Comparison of ENCODE assay signal across 1 cellular context in the genomic region with DNA sequence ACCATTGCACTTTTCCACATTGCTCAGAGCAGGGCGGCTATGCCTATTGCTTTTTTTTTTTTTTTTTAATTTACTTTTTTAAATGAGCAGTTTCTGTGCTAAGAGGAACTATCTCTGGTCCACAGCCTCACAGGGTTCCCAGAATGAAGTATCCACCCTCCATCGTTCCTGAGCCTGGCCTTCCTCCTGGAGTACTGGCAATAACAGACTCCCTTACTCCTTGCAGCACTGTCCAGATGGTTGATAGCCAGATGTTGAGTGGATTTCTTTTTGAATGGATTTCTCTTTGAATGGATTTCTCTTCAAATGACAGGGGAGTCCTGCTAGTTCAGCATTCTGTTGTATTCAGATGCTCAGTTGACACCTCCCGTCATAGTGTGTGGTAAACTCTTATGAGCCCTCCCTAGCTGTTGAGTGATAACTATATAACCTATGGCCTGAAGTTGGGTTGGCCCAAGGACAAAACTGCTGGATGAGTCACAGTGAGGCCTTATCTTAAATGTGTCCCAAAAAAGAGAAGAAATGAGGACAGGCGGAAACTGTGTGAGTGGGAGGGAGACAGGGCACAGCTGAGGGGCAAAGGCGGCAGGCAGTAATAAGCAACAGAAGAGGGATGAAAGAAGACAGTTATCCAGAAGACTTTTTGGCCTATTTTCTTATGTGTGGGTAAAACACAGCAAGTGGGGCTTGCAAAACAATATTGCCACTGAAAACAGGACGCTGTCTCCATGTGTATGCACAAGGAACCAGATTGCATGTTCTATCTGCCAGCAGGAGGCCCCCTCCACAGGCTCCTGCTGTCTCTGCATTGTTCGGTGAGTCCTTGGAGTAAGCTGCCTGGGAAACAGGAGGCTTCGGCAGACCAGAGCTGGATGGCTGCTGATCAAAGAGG.
TF ChIP-seq lines count a peak whose summit lies in the region.

No MANE protein-coding gene starts in this region.

TF ChIP-seq in K562, 482 proteins besides CTCF, POLR2A, EP300 and RAD21 (continued from another document and continues in another):
- TF ChIP-seq, protein P1, sequence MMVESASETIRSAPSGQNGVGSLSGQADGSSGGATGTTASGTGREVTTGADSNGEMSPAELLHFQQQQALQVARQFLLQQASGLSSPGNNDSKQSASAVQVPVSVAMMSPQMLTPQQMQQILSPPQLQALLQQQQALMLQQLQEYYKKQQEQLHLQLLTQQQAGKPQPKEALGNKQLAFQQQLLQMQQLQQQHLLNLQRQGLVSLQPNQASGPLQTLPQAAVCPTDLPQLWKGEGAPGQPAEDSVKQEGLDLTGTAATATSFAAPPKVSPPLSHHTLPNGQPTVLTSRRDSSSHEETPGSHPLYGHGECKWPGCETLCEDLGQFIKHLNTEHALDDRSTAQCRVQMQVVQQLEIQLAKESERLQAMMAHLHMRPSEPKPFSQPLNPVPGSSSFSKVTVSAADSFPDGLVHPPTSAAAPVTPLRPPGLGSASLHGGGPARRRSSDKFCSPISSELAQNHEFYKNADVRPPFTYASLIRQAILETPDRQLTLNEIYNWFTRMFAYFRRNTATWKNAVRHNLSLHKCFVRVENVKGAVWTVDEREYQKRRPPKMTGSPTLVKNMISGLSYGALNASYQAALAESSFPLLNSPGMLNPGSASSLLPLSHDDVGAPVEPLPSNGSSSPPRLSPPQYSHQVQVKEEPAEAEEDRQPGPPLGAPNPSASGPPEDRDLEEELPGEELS (CRISPR knock-in tag; IDR thresholded peaks at IDR 0.05; ENCODE audit: borderline replicate concordance), result no peak
- TF ChIP-seq, protein P2, sequence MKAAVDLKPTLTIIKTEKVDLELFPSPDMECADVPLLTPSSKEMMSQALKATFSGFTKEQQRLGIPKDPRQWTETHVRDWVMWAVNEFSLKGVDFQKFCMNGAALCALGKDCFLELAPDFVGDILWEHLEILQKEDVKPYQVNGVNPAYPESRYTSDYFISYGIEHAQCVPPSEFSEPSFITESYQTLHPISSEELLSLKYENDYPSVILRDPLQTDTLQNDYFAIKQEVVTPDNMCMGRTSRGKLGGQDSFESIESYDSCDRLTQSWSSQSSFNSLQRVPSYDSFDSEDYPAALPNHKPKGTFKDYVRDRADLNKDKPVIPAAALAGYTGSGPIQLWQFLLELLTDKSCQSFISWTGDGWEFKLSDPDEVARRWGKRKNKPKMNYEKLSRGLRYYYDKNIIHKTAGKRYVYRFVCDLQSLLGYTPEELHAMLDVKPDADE (conservative IDR thresholded peaks at IDR 0.05; ENCODE audit: control insufficient read depth, low read depth, low read length), result 0 out of 2 replicates have a peak, but pooled peaks have one; percentile 41
- TF ChIP-seq ATF1 (CRISPR knock-in tag; IDR thresholded peaks at IDR 0.05) (no peak), ATF1 (tag; IDR thresholded peaks at IDR 0.05) (peak; percentile 33; the same call in 1 of the 2 replicates), ETV1 (tag; conservative IDR thresholded peaks at IDR 0.05; ENCODE audit: low read depth) (peak; percentile 60; the same call in 1 of the 2 replicates), NFYB (IDR thresholded peaks at IDR 0.05; ENCODE audit: extremely low read depth, insufficient read length) (peak; percentile 20), SOX6 (IDR thresholded peaks at IDR 0.05) (peak; percentile 63), LCOR (CRISPR knock-in tag; IDR thresholded peaks at IDR 0.05) (peak; percentile 99), TAF9B (IDR thresholded peaks at IDR 0.05; ENCODE audit: partially characterized antibody) (peak; percentile 49), RCOR1 (IDR thresholded peaks at IDR 0.05; ENCODE audit: borderline replicate concordance in 1 of 2, low read depth in 2 of 2, low read length in 2 of 2) (peak in 1 of 2 experiments; percentile 85; a peak in 2 of 4 replicates), TCF3 (CRISPR knock-in tag; IDR thresholded peaks at IDR 0.05) (peak; percentile 57), ARHGAP35 (IDR thresholded peaks at IDR 0.05; ENCODE audit: partially characterized antibody) (no peak), DACH1 (IDR thresholded peaks at IDR 0.05; ENCODE audit: partially characterized antibody) (peak; percentile 79), ZNF311 (CRISPR knock-in tag; IDR thresholded peaks at IDR 0.05) (no peak), ZNF561 (CRISPR knock-in tag; conservative IDR thresholded peaks at IDR 0.05) (no peak), NR3C1 (CRISPR knock-in tag; IDR thresholded peaks at IDR 0.05) (no peak), KLF6 (CRISPR knock-in tag; IDR thresholded peaks at IDR 0.05; ENCODE audit: borderline replicate concordance) (no peak), ZC3H8 (IDR thresholded peaks at IDR 0.05) (no peak), CTBP1 (IDR thresholded peaks at IDR 0.05; ENCODE audit: borderline replicate concordance) (peak; percentile 88), CCNT2 (IDR thresholded peaks at IDR 0.05; ENCODE audit: borderline replicate concordance, extremely low read depth, insufficient read length, low read depth, low read length) (peak; percentile 60), NFE2 (IDR thresholded peaks at IDR 0.05; ENCODE audit: low read depth) (peak; percentile 24; the same call in 1 of the 2 replicates), ZNF217 (CRISPR knock-in tag; IDR thresholded peaks at IDR 0.05) (no peak), ZNF324 (CRISPR knock-in tag; IDR thresholded peaks at IDR 0.05) (no peak), ESRRA (IDR thresholded peaks at IDR 0.05; ENCODE audit: borderline replicate concordance, low read depth) (peak; percentile 86), NFIX (CRISPR knock-in tag; IDR thresholded peaks at IDR 0.05; ENCODE audit: low read depth) (no peak), EP400 (IDR thresholded peaks at IDR 0.05) (peak; percentile 48), ZNF431 (CRISPR knock-in tag; IDR thresholded peaks at IDR 0.05) (no peak), CBX1 (IDR thresholded peaks at IDR 0.05; ENCODE audit: low read depth) (no peak), ZNF134 (CRISPR knock-in tag; conservative IDR thresholded peaks at IDR 0.05) (no peak), ZNF24 (IDR thresholded peaks at IDR 0.05) (no peak), NR2C1 (IDR thresholded peaks at IDR 0.05) (peak; percentile 38; the same call in 1 of the 2 replicates), NR2C1 (tag; IDR thresholded peaks at IDR 0.05) (peak; percentile 64), HLTF (IDR thresholded peaks at IDR 0.05) (no peak), SIN3B (IDR thresholded peaks at IDR 0.05; ENCODE audit: low read depth) (no peak), ZKSCAN1 (IDR thresholded peaks at IDR 0.05; ENCODE audit: low read depth, low read length) (no peak), ELF4 (CRISPR knock-in tag; IDR thresholded peaks at IDR 0.05) (no peak), CHD1 (IDR thresholded peaks at IDR 0.05; ENCODE audit: low read length) (no peak), MAFG (tag; conservative IDR thresholded peaks at IDR 0.05) (no peak), ZNF143 (CRISPR knock-in tag; IDR thresholded peaks at IDR 0.05) (no peak)
- TF ChIP-seq, protein P3, sequence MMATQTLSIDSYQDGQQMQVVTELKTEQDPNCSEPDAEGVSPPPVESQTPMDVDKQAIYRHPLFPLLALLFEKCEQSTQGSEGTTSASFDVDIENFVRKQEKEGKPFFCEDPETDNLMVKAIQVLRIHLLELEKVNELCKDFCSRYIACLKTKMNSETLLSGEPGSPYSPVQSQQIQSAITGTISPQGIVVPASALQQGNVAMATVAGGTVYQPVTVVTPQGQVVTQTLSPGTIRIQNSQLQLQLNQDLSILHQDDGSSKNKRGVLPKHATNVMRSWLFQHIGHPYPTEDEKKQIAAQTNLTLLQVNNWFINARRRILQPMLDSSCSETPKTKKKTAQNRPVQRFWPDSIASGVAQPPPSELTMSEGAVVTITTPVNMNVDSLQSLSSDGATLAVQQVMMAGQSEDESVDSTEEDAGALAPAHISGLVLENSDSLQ (IDR thresholded peaks at IDR 0.05), result peak; percentile 91
- TF ChIP-seq, protein P4, sequence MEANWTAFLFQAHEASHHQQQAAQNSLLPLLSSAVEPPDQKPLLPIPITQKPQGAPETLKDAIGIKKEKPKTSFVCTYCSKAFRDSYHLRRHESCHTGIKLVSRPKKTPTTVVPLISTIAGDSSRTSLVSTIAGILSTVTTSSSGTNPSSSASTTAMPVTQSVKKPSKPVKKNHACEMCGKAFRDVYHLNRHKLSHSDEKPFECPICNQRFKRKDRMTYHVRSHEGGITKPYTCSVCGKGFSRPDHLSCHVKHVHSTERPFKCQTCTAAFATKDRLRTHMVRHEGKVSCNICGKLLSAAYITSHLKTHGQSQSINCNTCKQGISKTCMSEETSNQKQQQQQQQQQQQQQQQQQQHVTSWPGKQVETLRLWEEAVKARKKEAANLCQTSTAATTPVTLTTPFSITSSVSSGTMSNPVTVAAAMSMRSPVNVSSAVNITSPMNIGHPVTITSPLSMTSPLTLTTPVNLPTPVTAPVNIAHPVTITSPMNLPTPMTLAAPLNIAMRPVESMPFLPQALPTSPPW (CRISPR knock-in tag; IDR thresholded peaks at IDR 0.05), result peak; percentile 60
- TF ChIP-seq, protein P5, sequence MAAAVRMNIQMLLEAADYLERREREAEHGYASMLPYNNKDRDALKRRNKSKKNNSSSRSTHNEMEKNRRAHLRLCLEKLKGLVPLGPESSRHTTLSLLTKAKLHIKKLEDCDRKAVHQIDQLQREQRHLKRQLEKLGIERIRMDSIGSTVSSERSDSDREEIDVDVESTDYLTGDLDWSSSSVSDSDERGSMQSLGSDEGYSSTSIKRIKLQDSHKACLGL (CRISPR knock-in tag; IDR thresholded peaks at IDR 0.05; ENCODE audit: borderline replicate concordance, poor library complexity, severe bottlenecking), result no peak
- TF ChIP-seq, protein P6, sequence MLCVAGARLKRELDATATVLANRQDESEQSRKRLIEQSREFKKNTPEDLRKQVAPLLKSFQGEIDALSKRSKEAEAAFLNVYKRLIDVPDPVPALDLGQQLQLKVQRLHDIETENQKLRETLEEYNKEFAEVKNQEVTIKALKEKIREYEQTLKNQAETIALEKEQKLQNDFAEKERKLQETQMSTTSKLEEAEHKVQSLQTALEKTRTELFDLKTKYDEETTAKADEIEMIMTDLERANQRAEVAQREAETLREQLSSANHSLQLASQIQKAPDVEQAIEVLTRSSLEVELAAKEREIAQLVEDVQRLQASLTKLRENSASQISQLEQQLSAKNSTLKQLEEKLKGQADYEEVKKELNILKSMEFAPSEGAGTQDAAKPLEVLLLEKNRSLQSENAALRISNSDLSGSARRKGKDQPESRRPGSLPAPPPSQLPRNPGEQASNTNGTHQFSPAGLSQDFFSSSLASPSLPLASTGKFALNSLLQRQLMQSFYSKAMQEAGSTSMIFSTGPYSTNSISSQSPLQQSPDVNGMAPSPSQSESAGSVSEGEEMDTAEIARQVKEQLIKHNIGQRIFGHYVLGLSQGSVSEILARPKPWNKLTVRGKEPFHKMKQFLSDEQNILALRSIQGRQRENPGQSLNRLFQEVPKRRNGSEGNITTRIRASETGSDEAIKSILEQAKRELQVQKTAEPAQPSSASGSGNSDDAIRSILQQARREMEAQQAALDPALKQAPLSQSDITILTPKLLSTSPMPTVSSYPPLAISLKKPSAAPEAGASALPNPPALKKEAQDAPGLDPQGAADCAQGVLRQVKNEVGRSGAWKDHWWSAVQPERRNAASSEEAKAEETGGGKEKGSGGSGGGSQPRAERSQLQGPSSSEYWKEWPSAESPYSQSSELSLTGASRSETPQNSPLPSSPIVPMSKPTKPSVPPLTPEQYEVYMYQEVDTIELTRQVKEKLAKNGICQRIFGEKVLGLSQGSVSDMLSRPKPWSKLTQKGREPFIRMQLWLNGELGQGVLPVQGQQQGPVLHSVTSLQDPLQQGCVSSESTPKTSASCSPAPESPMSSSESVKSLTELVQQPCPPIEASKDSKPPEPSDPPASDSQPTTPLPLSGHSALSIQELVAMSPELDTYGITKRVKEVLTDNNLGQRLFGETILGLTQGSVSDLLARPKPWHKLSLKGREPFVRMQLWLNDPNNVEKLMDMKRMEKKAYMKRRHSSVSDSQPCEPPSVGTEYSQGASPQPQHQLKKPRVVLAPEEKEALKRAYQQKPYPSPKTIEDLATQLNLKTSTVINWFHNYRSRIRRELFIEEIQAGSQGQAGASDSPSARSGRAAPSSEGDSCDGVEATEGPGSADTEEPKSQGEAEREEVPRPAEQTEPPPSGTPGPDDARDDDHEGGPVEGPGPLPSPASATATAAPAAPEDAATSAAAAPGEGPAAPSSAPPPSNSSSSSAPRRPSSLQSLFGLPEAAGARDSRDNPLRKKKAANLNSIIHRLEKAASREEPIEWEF (CRISPR knock-in tag; IDR thresholded peaks at IDR 0.05), result no peak
- TF ChIP-seq, protein P7, sequence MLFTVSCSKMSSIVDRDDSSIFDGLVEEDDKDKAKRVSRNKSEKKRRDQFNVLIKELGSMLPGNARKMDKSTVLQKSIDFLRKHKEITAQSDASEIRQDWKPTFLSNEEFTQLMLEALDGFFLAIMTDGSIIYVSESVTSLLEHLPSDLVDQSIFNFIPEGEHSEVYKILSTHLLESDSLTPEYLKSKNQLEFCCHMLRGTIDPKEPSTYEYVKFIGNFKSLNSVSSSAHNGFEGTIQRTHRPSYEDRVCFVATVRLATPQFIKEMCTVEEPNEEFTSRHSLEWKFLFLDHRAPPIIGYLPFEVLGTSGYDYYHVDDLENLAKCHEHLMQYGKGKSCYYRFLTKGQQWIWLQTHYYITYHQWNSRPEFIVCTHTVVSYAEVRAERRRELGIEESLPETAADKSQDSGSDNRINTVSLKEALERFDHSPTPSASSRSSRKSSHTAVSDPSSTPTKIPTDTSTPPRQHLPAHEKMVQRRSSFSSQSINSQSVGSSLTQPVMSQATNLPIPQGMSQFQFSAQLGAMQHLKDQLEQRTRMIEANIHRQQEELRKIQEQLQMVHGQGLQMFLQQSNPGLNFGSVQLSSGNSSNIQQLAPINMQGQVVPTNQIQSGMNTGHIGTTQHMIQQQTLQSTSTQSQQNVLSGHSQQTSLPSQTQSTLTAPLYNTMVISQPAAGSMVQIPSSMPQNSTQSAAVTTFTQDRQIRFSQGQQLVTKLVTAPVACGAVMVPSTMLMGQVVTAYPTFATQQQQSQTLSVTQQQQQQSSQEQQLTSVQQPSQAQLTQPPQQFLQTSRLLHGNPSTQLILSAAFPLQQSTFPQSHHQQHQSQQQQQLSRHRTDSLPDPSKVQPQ (CRISPR knock-in tag; IDR thresholded peaks at IDR 0.05; ENCODE audit: borderline replicate concordance), result no peak
- TF ChIP-seq, protein P8, sequence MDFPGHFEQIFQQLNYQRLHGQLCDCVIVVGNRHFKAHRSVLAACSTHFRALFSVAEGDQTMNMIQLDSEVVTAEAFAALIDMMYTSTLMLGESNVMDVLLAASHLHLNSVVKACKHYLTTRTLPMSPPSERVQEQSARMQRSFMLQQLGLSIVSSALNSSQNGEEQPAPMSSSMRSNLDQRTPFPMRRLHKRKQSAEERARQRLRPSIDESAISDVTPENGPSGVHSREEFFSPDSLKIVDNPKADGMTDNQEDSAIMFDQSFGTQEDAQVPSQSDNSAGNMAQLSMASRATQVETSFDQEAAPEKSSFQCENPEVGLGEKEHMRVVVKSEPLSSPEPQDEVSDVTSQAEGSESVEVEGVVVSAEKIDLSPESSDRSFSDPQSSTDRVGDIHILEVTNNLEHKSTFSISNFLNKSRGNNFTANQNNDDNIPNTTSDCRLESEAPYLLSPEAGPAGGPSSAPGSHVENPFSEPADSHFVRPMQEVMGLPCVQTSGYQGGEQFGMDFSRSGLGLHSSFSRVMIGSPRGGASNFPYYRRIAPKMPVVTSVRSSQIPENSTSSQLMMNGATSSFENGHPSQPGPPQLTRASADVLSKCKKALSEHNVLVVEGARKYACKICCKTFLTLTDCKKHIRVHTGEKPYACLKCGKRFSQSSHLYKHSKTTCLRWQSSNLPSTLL (IDR thresholded peaks at IDR 0.05), result no peak
